In the genomic region with DNA sequence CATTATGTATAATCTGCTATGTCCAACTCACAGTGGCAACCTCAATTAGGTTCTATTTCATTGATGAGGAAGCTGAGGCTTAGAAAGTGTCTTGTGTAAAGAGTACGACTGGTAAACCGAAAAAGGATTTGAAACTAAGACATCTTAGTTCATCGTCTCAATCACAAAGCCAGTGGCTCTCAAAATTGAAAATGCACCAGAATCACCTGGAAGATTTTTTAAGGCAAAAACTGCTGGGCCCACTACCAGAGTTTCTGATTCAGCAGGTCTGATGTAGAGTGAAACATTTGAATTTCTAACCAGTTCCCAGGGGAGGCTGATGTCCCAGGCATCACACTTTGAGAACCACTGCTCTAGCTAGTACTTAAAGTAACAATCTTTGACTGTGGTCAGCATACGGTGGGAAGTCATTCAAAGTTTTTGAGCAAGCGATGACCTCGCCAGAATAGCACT, we compare ENCODE assay signal across 13 cellular contexts. TPM values are rescaled to one million over a fixed set of nuclear protein-coding genes. Genes with fewer than 3 reads are reported as not detected.
DNase-seq lines count a peak whose midpoint lies in the region; ATAC-seq, FAIRE-seq and TF ChIP-seq lines count a peak whose summit lies in the region.
"Had no signal": no experiment of that assay in that cellular context is flagged by ENCODE, and none has a peak within 500 bp of the region (broad histone marks: within the 10 kb centered on the region; RNA-seq: fewer than 3 reads in every experiment).

No MANE protein-coding gene starts in this region.

- no peaks in the 10 kb centered on the region for H3K79me2 ChIP-seq in GM12878 (ENCODE audit: control insufficient read depth, insufficient read depth, low read length)

- 8% methylated on average over 6 of the region's 6 CpGs for WGBS in GM12878 (ENCODE audit: insufficient coverage, insufficient replicate concordance, low lambda C conversion rate, missing lambda C conversion rate)

- no peak overlapping the region for H3K9ac ChIP-seq in GM12878 (ENCODE audit: control insufficient read depth, insufficient read depth, low read length)

- H4K20me1 ChIP-seq in GM12878 (ENCODE audit: control insufficient read depth, insufficient read depth), result no peaks in the 10 kb centered on the region

- CTCF ChIA-PET in GM12878 (lab: Yijun Ruan, JAX), result interaction anchor here (0.7 to 1.4 kb wide), 3 partner anchors 14 to 216 kb away, joined by 3 to 5 read pairs (median 4); a partner anchor contains a TSS

- BruUV-seq in GM12878 (replicated peaks; lab: Mats Ljungman, UMichigan), result no TSS peak

- ATAC-seq in GM19023 (IDR thresholded peaks at IDR 0.05; ENCODE audit: unreplicated experiment), result peak; percentile 71
- ATAC-seq in GM21576 (IDR thresholded peaks at IDR 0.05; ENCODE audit: unreplicated experiment), result peak; percentile 88
- peak; percentile 66 for ATAC-seq in HG03103 (IDR thresholded peaks at IDR 0.05; ENCODE audit: low read depth, unreplicated experiment)
- peak; percentile 87 for ATAC-seq in GM12878
- ATAC-seq in omental fat pad (ENCODE audit: low FRiP score), result no peak

- RAD21 ChIA-PET in GM12878 (lab: Charles Lee; ENCODE audit: unreplicated experiment), result interaction anchor here (0.7 to 1.3 kb wide), 2 partner anchors 95 to 172 kb away, joined by 3 to 6 read pairs; no protein-coding TSS in a partner anchor

- TF ChIP-seq CTCF in GM12878 (IDR thresholded peaks at IDR 0.05 in 2 of 3, conservative IDR thresholded peaks at IDR 0.05 in 1 of 3; ENCODE audit: control insufficient read depth in 2 of 3, extremely low read depth in 1 of 3, insufficient read depth in 1 of 3, low read depth in 3 of 3, low read length in 3 of 3), result no peak
- TF ChIP-seq CTCF in omental fat pad (IDR thresholded peaks at IDR 0.05), result no peak

- intact Hi-C loops in GM12878 (cut with micrococcal nuclease; ENCODE audit: unreplicated experiment), result loop anchor here (5.0 kb wide), 2 partner anchors 170 to 215 kb away; a partner anchor contains a TSS

- DNase-seq in GM12878 (ENCODE audit: low read depth, low spot score) (peak; percentile 25), omental fat pad (ENCODE audit: low spot score) (no peak), occipital lobe (lab: John Stamatoyannopoulos, UW) (no peak), HuH-7.5 (ENCODE audit: low spot score) (no peak), SW480 (ENCODE audit: low spot score) (no peak)
- DNase-seq: NCI-H345; stimulated activated naive CD4-positive, alpha-beta T cell had no signal

- TF ChIP-seq POLR2A in GM12878 (IDR thresholded peaks at IDR 0.05; ENCODE audit: low read depth, low read length), result no peak

- no peak for TF ChIP-seq EP300 in GM12878 (IDR thresholded peaks at IDR 0.05; ENCODE audit: borderline replicate concordance in 1 of 2, control insufficient read depth in 1 of 2, low read depth in 2 of 2, low read length in 2 of 2)

- H3K4me3 ChIP-seq in GM12878, result no peak overlapping the region

- H3K36me3 ChIP-seq in GM12878 (ENCODE audit: control insufficient read depth in 2 of 2, insufficient read depth in 2 of 2, low read length in 1 of 2), result no peaks in the 10 kb centered on the region

- SMC1A ChIA-PET in GM12878 (lab: Charles Lee; ENCODE audit: uncharacterized antibody, unreplicated experiment), result interaction anchor here (0.9 to 1.9 kb wide), 4 partner anchors 11 to 254 kb away, joined by 3 to 10 read pairs (median 5); no protein-coding TSS in a partner anchor

- in situ Hi-C loops in GM12878 (cut with MboI), result no loop called here

- peak; percentile 23; the same call in 1 of the 2 replicates for TF ChIP-seq RAD21 in GM12878 (IDR thresholded peaks at IDR 0.05; ENCODE audit: insufficient read depth, low read depth, low read length)

- POLR2A ChIA-PET in GM12878 (lab: Charles Lee), result no interaction called here

- no peak overlapping the region for H3K27ac ChIP-seq in GM12878 (ENCODE audit: control insufficient read depth, insufficient read depth)
- H3K27ac ChIP-seq: RWPE1 had no signal

- H3K4me2 ChIP-seq in GM12878 (ENCODE audit: control insufficient read depth, insufficient read depth), result no peak overlapping the region; the same call in 1 of the 2 replicates

- no peak overlapping the region for H2AFZ ChIP-seq in GM12878 (ENCODE audit: control insufficient read depth, low read depth, low read length)

- no peaks in the 10 kb centered on the region for H3K9me3 ChIP-seq in GM12878 (replicated peaks; ENCODE audit: control insufficient read depth, insufficient read depth, low read length)

- H3K27me3 ChIP-seq in GM12878 (replicated peaks in 1 of 2; ENCODE audit: control insufficient read depth in 2 of 2, insufficient read depth in 2 of 2, low read length in 1 of 2), result peaks cover 0 to 8% of the 10 kb centered on the region in 2 experiments; a peak in 2 of 4 replicates

- H3K4me1 ChIP-seq in GM12878 (ENCODE audit: control insufficient read depth, insufficient read depth, low read length), result no peaks in the 10 kb centered on the region

- peak; percentile 88 for FAIRE-seq in GM12878 (lab: Jason Lieb, UNC)

TF ChIP-seq in GM12878, 131 proteins besides CTCF, POLR2A, EP300 and RAD21:
- TF ChIP-seq SPI1 (IDR thresholded peaks at IDR 0.05; ENCODE audit: borderline replicate concordance, insufficient read depth, low read depth, low read length) (0 out of 2 replicates have a peak, but pooled peaks have one; percentile 22), CREB1 (IDR thresholded peaks at IDR 0.05; ENCODE audit: low read depth) (no peak)
- TF ChIP-seq, protein P1, sequence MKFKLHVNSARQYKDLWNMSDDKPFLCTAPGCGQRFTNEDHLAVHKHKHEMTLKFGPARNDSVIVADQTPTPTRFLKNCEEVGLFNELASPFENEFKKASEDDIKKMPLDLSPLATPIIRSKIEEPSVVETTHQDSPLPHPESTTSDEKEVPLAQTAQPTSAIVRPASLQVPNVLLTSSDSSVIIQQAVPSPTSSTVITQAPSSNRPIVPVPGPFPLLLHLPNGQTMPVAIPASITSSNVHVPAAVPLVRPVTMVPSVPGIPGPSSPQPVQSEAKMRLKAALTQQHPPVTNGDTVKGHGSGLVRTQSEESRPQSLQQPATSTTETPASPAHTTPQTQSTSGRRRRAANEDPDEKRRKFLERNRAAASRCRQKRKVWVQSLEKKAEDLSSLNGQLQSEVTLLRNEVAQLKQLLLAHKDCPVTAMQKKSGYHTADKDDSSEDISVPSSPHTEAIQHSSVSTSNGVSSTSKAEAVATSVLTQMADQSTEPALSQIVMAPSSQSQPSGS (IDR thresholded peaks at IDR 0.05; ENCODE audit: low read length), result peak; percentile 20; the same call in 1 of the 2 replicates

RNA-seq across cellular contexts. Expression of a gene that starts 5.2 kb away (rescaled TPM):
- not detected in 2 replicates for total RNA-seq in GM12878 (2013; cell fraction: nucleolus; rRNA removed)
- total RNA-seq in GM12878 (2014; rRNA removed) (not detected in 2 replicates), GM12878 (2014; rRNA removed; fragmentation: Illumina TruSeq; extraction: Trizol) (not detected in 2 replicates), GM12878 (2021) (not detected in 2 replicates), omental fat pad (not detected), occipital lobe (not detected)
- not detected for polyA plus RNA-seq in GM12878 (2011; ENCODE audit: low read depth)
- polyA plus RNA-seq in GM12878 (2011; rRNA removed) (not detected in 2 replicates), GM12878 (2014; fragmentation: Illumina TruSeq; extraction: Trizol) (0.10 TPM in 1 of 2 replicates, not detected in the other), GM12878 (2014; fragmentation: Nextera tagmentation; extraction: Ambion mirVana) (not detected), GM12878 (2014; rRNA removed) (not detected in 2 replicates), GM12878 (2016; fragmentation: Nextera tagmentation; extraction: Ambion mirVana) (not detected)
- not detected in 2 replicates for polyA plus RNA-seq in GM12878 (2011; cell fraction: cytosol; rRNA removed)
- polyA plus RNA-seq in GM12878 (2011; cell fraction: nucleus; rRNA removed), result not detected in 2 replicates
- polyA plus RNA-seq in GM12878 (2012), result not detected in 2 replicates
- polyA minus RNA-seq in GM12878 (2011; rRNA and poly(A)+ RNA removed), result not detected in 2 replicates
- polyA minus RNA-seq in GM12878 (2011; cell fraction: cytosol; rRNA and poly(A)+ RNA removed), result not detected in 2 replicates
- not detected in 2 replicates for polyA minus RNA-seq in GM12878 (2011; cell fraction: nucleus; rRNA and poly(A)+ RNA removed)
- total RNA-seq: liver, osteocyte had no signal
- polyA plus RNA-seq: liver had no signal
